ENCODE assay signal across 16 cellular contexts in genomic region chrX:154349359-154349935, GRCh38. TPM values are rescaled to one million over a fixed set of nuclear protein-coding genes. Genes with fewer than 3 reads are reported as not detected.
DNase-seq lines count a peak whose midpoint lies in the region; ATAC-seq, FAIRE-seq and TF ChIP-seq lines count a peak whose summit lies in the region.
"Had no signal": no experiment of that assay in that cellular context is flagged by ENCODE, and none has a peak within 500 bp of the region (broad histone marks: within the 10 kb centered on the region; RNA-seq: fewer than 3 reads in every experiment).

No MANE protein-coding gene starts in this region.

- H2AFZ ChIP-seq in OCI-LY7 (ENCODE audit: low read length): no peak overlapping the region

- peaks cover 0 to 20% of the 10 kb centered on the region in 2 donors for H3K4me1 ChIP-seq in left lung
- H3K4me1 ChIP-seq in uterus: no peaks in the 10 kb centered on the region
- H3K4me1 ChIP-seq in OCI-LY7 (ENCODE audit: insufficient read depth, low read length, poor library complexity, severe bottlenecking): no peaks in the 10 kb centered on the region
- H3K4me1 ChIP-seq: BE2C had no signal

- H3K4me1 Mint-ChIP-seq in T-helper 17 cell: peaks cover 21% of the 10 kb centered on the region

- H3K36me3 Mint-ChIP-seq in T-helper 17 cell (ENCODE audit: low read depth): no peaks in the 10 kb centered on the region

- no peak for TF ChIP-seq CTCF in left lung (IDR thresholded peaks at IDR 0.05)
- TF ChIP-seq CTCF in uterus (IDR thresholded peaks at IDR 0.05): no peak
- no peak for TF ChIP-seq CTCF in OCI-LY7 (conservative IDR thresholded peaks at IDR 0.05; ENCODE audit: low read length)

- H3K27me3 Mint-ChIP-seq in T-helper 17 cell: no peaks in the 10 kb centered on the region

- intact Hi-C loops in left lung (cut with DNase I) (no loop called here), uterus (cut with DNase I; ENCODE audit: low total_unique reads) (no loop called here), OCI-LY7 (cut with micrococcal nuclease; ENCODE audit: unreplicated experiment) (no loop called here)

- H3K4me3 Mint-ChIP-seq in T-helper 17 cell: peak overlapping the region; percentile 15

- DNase-seq in stimulated activated CD4-positive, alpha-beta T cell treated with anti-CD3 and anti-CD28 coated beads, Interleukin-15, amount 100 ng/mL, for 24 hours: peak; percentile 2
- no peak for DNase-seq in stimulated activated CD4-positive, alpha-beta T cell treated with anti-CD3 and anti-CD28 coated beads, Interleukin-2, amount 100 ng/mL, for 48 hours
- no peak for DNase-seq in T-helper 17 cell
- DNase-seq in left lung: peak; percentile 31 to 41
- DNase-seq in uterus: peak; percentile 34
- DNase-seq in RCC 7860 (ENCODE audit: low spot score): no peak
- DNase-seq in OCI-LY7 (ENCODE audit: low spot score): no peak
- DNase-seq: activated T-cell treated with anti-CD3 and anti-CD28 coated beads for 4 hours, BE2C, DMS79 treated with DMSO at 0.1 percent for 48 hours, NCI-H1092 treated with DMSO at 0.1 percent for 48 hours, NCI-H2171 treated with DMSO at 0.1 percent for 48 hours, SK-N-SH had no signal

- FAIRE-seq in RCC 7860 (lab: Jason Lieb, UNC): no peak

- POLR2A ChIA-PET in OCI-LY7 (lab: Charles Lee): no interaction called here

- H3K27me3 ChIP-seq in left lung: no peaks in the 10 kb centered on the region
- H3K27me3 ChIP-seq in uterus: no peaks in the 10 kb centered on the region
- H3K27me3 ChIP-seq: BE2C had no signal

- no peak overlapping the region for H3K4me2 ChIP-seq in OCI-LY7 (ENCODE audit: low read length)
- H3K4me2 ChIP-seq: SK-N-SH had no signal

- CTCF ChIA-PET in OCI-LY7 (lab: Charles Lee; ENCODE audit: unreplicated experiment): interaction anchor here (0.7 kb wide), 1 partner anchor 53 kb away, joined by 4 read pairs; no protein-coding TSS in a partner anchor

- no TSS peak for BruUV-seq in OCI-LY7 (replicated peaks; lab: Mats Ljungman, UMichigan)

- no peaks in the 10 kb centered on the region for H3K9me2 ChIP-seq in OCI-LY7 (ENCODE audit: insufficient read depth, low read length)
- H3K9me2 ChIP-seq: SK-N-SH had no signal

- no peak overlapping the region for H3K4me3 ChIP-seq in left lung
- no peak overlapping the region for H3K4me3 ChIP-seq in uterus
- no peak overlapping the region for H3K4me3 ChIP-seq in OCI-LY7 (ENCODE audit: low read depth, low read length, poor library complexity, severe bottlenecking)

- H3K27ac Mint-ChIP-seq in T-helper 17 cell: peak overlapping the region; percentile 84

- H3K79me2 ChIP-seq in OCI-LY7 (ENCODE audit: insufficient read depth, low read depth, low read length): no peaks in the 10 kb centered on the region

- no peaks in the 10 kb centered on the region for H4K20me1 ChIP-seq in OCI-LY7 (ENCODE audit: insufficient read depth, low read length)

- H3K9me3 ChIP-seq in T-helper 17 cell (ENCODE audit: control insufficient read depth, low read length, poor library complexity, severe bottlenecking) (no peaks in the 10 kb centered on the region), left lung (no peaks in the 10 kb centered on the region), uterus (no peaks in the 10 kb centered on the region), OCI-LY7 (ENCODE audit: low read length) (no peaks in the 10 kb centered on the region)
- H3K9me3 ChIP-seq: BE2C, SK-N-SH had no signal

- ATAC-seq in T-helper 17 cell (no peak), left lung (no peak), HG03025 (IDR thresholded peaks at IDR 0.05; ENCODE audit: low FRiP score, unreplicated experiment) (no peak)

- peaks cover 0 to 65% of the 10 kb centered on the region in 2 donors for H3K36me3 ChIP-seq in left lung
- no peaks in the 10 kb centered on the region for H3K36me3 ChIP-seq in uterus
- peaks cover 36% of the 10 kb centered on the region for H3K36me3 ChIP-seq in OCI-LY7 (ENCODE audit: insufficient read depth, low read length)

- no peak for TF ChIP-seq POLR2A in uterus (IDR thresholded peaks at IDR 0.05)

- H3K27ac ChIP-seq in left lung: no peak overlapping the region
- H3K27ac ChIP-seq in uterus: no peak overlapping the region
- H3K27ac ChIP-seq in OCI-LY7 (ENCODE audit: low read depth, low read length, poor library complexity, severe bottlenecking): no peak overlapping the region

RNA-seq across cellular contexts. Expression of gene FLNA, which starts 25.0 kb away (rescaled TPM):
- total RNA-seq in T-helper 17 cell (1,000 to 10,000 TPM; 1,780 to 2,536 TPM), left lung (1,000 to 10,000 TPM; 1,139 to 1,793 TPM), uterus (1,000 to 10,000 TPM; 1,067 to 4,271 (median 2,911) TPM), OCI-LY7 (2022) (96.9 and 97.7 TPM in 2 replicates)
- 78.8 and 91.2 TPM in 2 replicates for total RNA-seq in OCI-LY7 (2014; rRNA removed; shearing (Covaris generic))

RNA-seq across cellular contexts. Expression of gene EMD, which starts 29.6 kb away (rescaled TPM):
- 100 to 1,000 TPM; 121 to 132 TPM for total RNA-seq in T-helper 17 cell
- total RNA-seq in left lung: 10 to 100 TPM; 50.1 to 56.6 TPM
- total RNA-seq in uterus: 100 to 1,000 TPM in 1 of 4 donors, 10 to 100 TPM in 3; 13.6 to 118 (median 44.4) TPM
- total RNA-seq in OCI-LY7 (2014; rRNA removed; shearing (Covaris generic)): 25.3 and 35.4 TPM in 2 replicates
- total RNA-seq in OCI-LY7 (2022): 64.1 and 64.6 TPM in 2 replicates

RNA-seq across cellular contexts. Expression of gene RPL10, which starts 48.7 kb away (rescaled TPM):
- total RNA-seq in T-helper 17 cell (1,000 to 10,000 TPM; 4,596 to 4,820 TPM), left lung (1,000 to 10,000 TPM; 2,309 to 2,455 TPM), uterus (1,000 to 10,000 TPM; 2,407 to 9,172 (median 4,014) TPM), OCI-LY7 (2022) (2,447 and 2,466 TPM in 2 replicates)
- 4,261 and 4,291 TPM in 2 replicates for total RNA-seq in OCI-LY7 (2014; rRNA removed; shearing (Covaris generic))

RNA-seq across cellular contexts. Expression of gene TKTL1, which starts 53.9 kb away (rescaled TPM):
- total RNA-seq in T-helper 17 cell (1 to 10 TPM; 3.0 to 4.2 TPM), left lung (under 1 TPM in 1 of 2 donors, not detected in 1; 0.47 TPM), uterus (under 1 TPM in 2 of 4 donors, not detected in 2; 0.07 to 0.98 TPM), OCI-LY7 (2022) (0.78 TPM in 1 of 2 replicates, not detected in the other)
- total RNA-seq in OCI-LY7 (2014; rRNA removed; shearing (Covaris generic)): 0.06 TPM in 1 of 2 replicates, not detected in the other
- total RNA-seq: ureter had no signal

RNA-seq across cellular contexts. Expression of gene TEX28, which starts 54.5 kb away (rescaled TPM):
- total RNA-seq in T-helper 17 cell (not detected), left lung (not detected), uterus (not detected), OCI-LY7 (2022) (not detected in 2 replicates)
- not detected in 2 replicates for total RNA-seq in OCI-LY7 (2014; rRNA removed; shearing (Covaris generic))
- total RNA-seq: aorta, ureter had no signal

Comparison
In these comparisons a context has a peak if more than half of its experiments do, and no peak if none do; other contexts are left out.
1. DNase-seq: peak in stimulated activated CD4-positive, alpha-beta T cell treated with anti-CD3 and anti-CD28 coated beads, Interleukin-15, amount 100 ng/mL, for 24 hours (single experiment), left lung (2 of 2) and uterus (2 of 2); none in stimulated activated CD4-positive, alpha-beta T cell treated with anti-CD3 and anti-CD28 coated beads, Interleukin-2, amount 100 ng/mL, for 48 hours (0 of 2), T-helper 17 cell (0 of 3), RCC 7860 (single experiment) and OCI-LY7 (single experiment).
2. RNA of gene FLNA, which starts 25.0 kb away (total RNA-seq): 1,067 to 4,271 TPM in uterus, 1,780 to 2,536 TPM in T-helper 17 cell and 1,139 to 1,793 TPM in left lung; 78.8 to 97.7 TPM in OCI-LY7; every median in the first group is over 10 times any median in the second.